In the genomic region with DNA sequence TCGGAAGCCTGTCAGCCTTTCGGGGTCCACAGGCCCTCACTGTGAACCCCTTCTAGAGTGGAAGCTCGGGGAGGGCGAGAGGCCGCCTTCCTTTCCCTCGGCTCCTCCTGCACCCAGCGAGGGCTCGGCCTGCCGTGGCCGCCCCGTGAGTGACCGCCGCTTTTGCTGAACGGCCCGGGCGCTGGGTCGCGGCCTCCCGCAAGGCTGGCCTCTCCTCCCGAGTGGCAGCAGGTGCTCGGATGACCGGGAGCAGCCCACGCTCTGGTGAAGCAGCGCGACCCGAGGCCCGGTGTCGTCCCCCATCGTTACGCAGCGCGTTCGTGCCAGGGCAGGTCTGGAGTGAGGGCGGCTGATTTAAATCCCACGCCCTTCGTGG, we compare ENCODE assay signal across 12 cellular contexts. TPM values are rescaled to one million over a fixed set of nuclear protein-coding genes. Genes with fewer than 3 reads are reported as not detected.
DNase-seq lines count a peak whose midpoint lies in the region; ATAC-seq and TF ChIP-seq lines count a peak whose summit lies in the region.
"Had no signal": no experiment of that assay in that cellular context is flagged by ENCODE, and none has a peak within 500 bp of the region (broad histone marks: within the 10 kb centered on the region; RNA-seq: fewer than 3 reads in every experiment).

No MANE protein-coding gene starts in this region.

- intact Hi-C loops in activated CD8-positive, alpha-beta T cell treated with anti-CD3 and anti-CD28 coated beads for 36 hours (cut with micrococcal nuclease): no loop called here
- intact Hi-C loops in esophagus muscularis mucosa (cut with DNase I): no loop called here

- H3K9me3 Mint-ChIP-seq in activated CD8-positive, alpha-beta T cell treated with anti-CD3 and anti-CD28 coated beads, Interleukin-2, amount 10 ng/mL, durations not matched to agents 7 days and 5 days (ENCODE audit: insufficient read depth): no peaks in the 10 kb centered on the region
- H3K9me3 Mint-ChIP-seq in activated CD8-positive, alpha-beta T cell treated with anti-CD3 and anti-CD28 coated beads for 36 hours: no peaks in the 10 kb centered on the region
- H3K9me3 Mint-ChIP-seq in mesothelial cell of epicardium (peaks cover 13% of the 10 kb centered on the region), chondrocyte (ENCODE audit: low read depth) (peaks cover 12% of the 10 kb centered on the region)

- H3K36me3 Mint-ChIP-seq in activated CD8-positive, alpha-beta T cell treated with anti-CD3 and anti-CD28 coated beads, Interleukin-2, amount 10 ng/mL, durations not matched to agents 7 days and 5 days (ENCODE audit: low read depth): no peaks in the 10 kb centered on the region
- H3K36me3 Mint-ChIP-seq in activated CD8-positive, alpha-beta T cell treated with anti-CD3 and anti-CD28 coated beads for 36 hours (ENCODE audit: low read depth): no peaks in the 10 kb centered on the region
- H3K36me3 Mint-ChIP-seq in mesothelial cell of epicardium (no peaks in the 10 kb centered on the region), chondrocyte (ENCODE audit: low read depth) (peaks cover 7% of the 10 kb centered on the region)

- peaks cover 10 to 12% (median 12%) of the 10 kb centered on the region in 4 donors for H3K4me1 ChIP-seq in esophagus muscularis mucosa
- peaks cover 8 to 12% of the 10 kb centered on the region in 2 donors for H3K4me1 ChIP-seq in thoracic aorta (ENCODE audit: control insufficient read depth in 1 of 2, low read depth in 2 of 2)
- H3K4me1 ChIP-seq: Caco-2 had no signal

- peak overlapping the region; percentile 29 to 47 (median 41) for H3K4me3 ChIP-seq in esophagus muscularis mucosa
- H3K4me3 ChIP-seq in thoracic aorta: peak overlapping the region; percentile 68

- peaks cover 0 to 43% (median 9%) of the 10 kb centered on the region in 4 donors for H3K27me3 ChIP-seq in esophagus muscularis mucosa
- H3K27me3 ChIP-seq in thoracic aorta (replicated peaks; ENCODE audit: insufficient read depth): no peaks in the 10 kb centered on the region

- H3K36me3 ChIP-seq in esophagus muscularis mucosa (no peaks in the 10 kb centered on the region), thoracic aorta (no peaks in the 10 kb centered on the region)

- H3K4me3 Mint-ChIP-seq in activated CD8-positive, alpha-beta T cell treated with anti-CD3 and anti-CD28 coated beads, Interleukin-2, amount 10 ng/mL, durations not matched to agents 7 days and 5 days: no peak overlapping the region
- H3K4me3 Mint-ChIP-seq in activated CD8-positive, alpha-beta T cell treated with anti-CD3 and anti-CD28 coated beads for 36 hours: no peak overlapping the region
- H3K4me3 Mint-ChIP-seq in mesothelial cell of epicardium (peak overlapping the region; percentile 41), chondrocyte (ENCODE audit: unreplicated experiment) (no peak overlapping the region)

- no peak overlapping the region for H3K27ac Mint-ChIP-seq in activated CD8-positive, alpha-beta T cell treated with anti-CD3 and anti-CD28 coated beads, Interleukin-2, amount 10 ng/mL, durations not matched to agents 7 days and 5 days
- no peak overlapping the region for H3K27ac Mint-ChIP-seq in activated CD8-positive, alpha-beta T cell treated with anti-CD3 and anti-CD28 coated beads for 36 hours
- H3K27ac Mint-ChIP-seq in mesothelial cell of epicardium (no peak overlapping the region), chondrocyte (ENCODE audit: unreplicated experiment) (no peak overlapping the region)

- peak; percentile 15 for ATAC-seq in activated CD8-positive, alpha-beta T cell treated with anti-CD3 and anti-CD28 coated beads, Interleukin-2, amount 10 ng/mL, durations not matched to agents 7 days and 5 days
- no peak for ATAC-seq in activated CD8-positive, alpha-beta T cell treated with anti-CD3 and anti-CD28 coated beads for 36 hours
- ATAC-seq in thoracic aorta (ENCODE audit: insufficient number of reproducible peaks, low FRiP score, low read depth): no peak
- ATAC-seq: PC-3 had no signal

- H3K27me3 Mint-ChIP-seq in activated CD8-positive, alpha-beta T cell treated with anti-CD3 and anti-CD28 coated beads, Interleukin-2, amount 10 ng/mL, durations not matched to agents 7 days and 5 days (ENCODE audit: low read depth): peaks cover 57% of the 10 kb centered on the region
- peaks cover 38% of the 10 kb centered on the region for H3K27me3 Mint-ChIP-seq in activated CD8-positive, alpha-beta T cell treated with anti-CD3 and anti-CD28 coated beads for 36 hours
- H3K27me3 Mint-ChIP-seq in mesothelial cell of epicardium (ENCODE audit: low read depth) (peaks cover 95% of the 10 kb centered on the region), chondrocyte (ENCODE audit: low read depth) (peaks cover 26% of the 10 kb centered on the region)

- DNase-seq in activated CD8-positive, alpha-beta T cell treated with anti-CD3 and anti-CD28 coated beads, Interleukin-2, amount 10 ng/mL, durations not matched to agents 7 days and 5 days: no peak
- no peak for DNase-seq in activated CD8-positive, alpha-beta T cell treated with anti-CD3 and anti-CD28 coated beads for 36 hours
- no peak for DNase-seq in esophagus muscularis mucosa (ENCODE audit: extremely low spot score)
- DNase-seq in mesothelial cell of epicardium (ENCODE audit: low spot score in 2 of 2, unreplicated experiment in 2 of 2): no peak
- no peak for DNase-seq in thoracic aorta (ENCODE audit: low spot score)
- DNase-seq in NCI-H2196 treated with DMSO at 0.1 percent for 48 hours (lab: John Stamatoyannopoulos, UW; ENCODE audit: unreplicated experiment): no peak
- DNase-seq in OCI-M1 (lab: John Stamatoyannopoulos, UW): no peak
- no peak for DNase-seq in chondrocyte (ENCODE audit: low spot score)
- DNase-seq: activated T-cell treated with anti-CD3 and anti-CD28 coated beads, Interleukin-2, amount 50 U/mL, for 1 hour; Caco-2; NCI-H2171 treated with DMSO at 0.1 percent for 48 hours; PC-3 had no signal

- H3K4me1 Mint-ChIP-seq in activated CD8-positive, alpha-beta T cell treated with anti-CD3 and anti-CD28 coated beads, Interleukin-2, amount 10 ng/mL, durations not matched to agents 7 days and 5 days (ENCODE audit: low read depth): no peaks in the 10 kb centered on the region
- no peaks in the 10 kb centered on the region for H3K4me1 Mint-ChIP-seq in activated CD8-positive, alpha-beta T cell treated with anti-CD3 and anti-CD28 coated beads for 36 hours (ENCODE audit: low read depth)
- H3K4me1 Mint-ChIP-seq in mesothelial cell of epicardium: peaks cover 2% of the 10 kb centered on the region
- H3K4me1 Mint-ChIP-seq in chondrocyte (ENCODE audit: low read depth): no peaks in the 10 kb centered on the region

- H3K27ac ChIP-seq in esophagus muscularis mucosa (replicated peaks in 1 of 4) (no peak overlapping the region), thoracic aorta (no peak overlapping the region)

- no peak for TF ChIP-seq EP300 in esophagus muscularis mucosa (IDR thresholded peaks at IDR 0.05)

- H3K9me3 ChIP-seq in esophagus muscularis mucosa: no peaks in the 10 kb centered on the region
- no peaks in the 10 kb centered on the region for H3K9me3 ChIP-seq in thoracic aorta
- H3K9me3 ChIP-seq: Caco-2 had no signal

- TF ChIP-seq POLR2A in esophagus muscularis mucosa (IDR thresholded peaks at IDR 0.05; ENCODE audit: low read depth): no peak

- 74% methylated on average over 2 of the region's 36 CpGs for WGBS in esophagus muscularis mucosa

- CTCF ChIA-PET in activated CD8-positive, alpha-beta T cell treated with anti-CD3 and anti-CD28 coated beads, Interleukin-2, amount 10 ng/mL, durations not matched to agents 7 days and 5 days (lab: Charles Lee): no interaction called here
- CTCF ChIA-PET in activated CD8-positive, alpha-beta T cell treated with anti-CD3 and anti-CD28 coated beads for 36 hours (lab: Charles Lee): interaction anchor here (1.2 to 1.9 kb wide), 3 partner anchors 9 to 56 kb away, joined by 4 to 9 read pairs (median 5); no protein-coding TSS in a partner anchor

- TF ChIP-seq CTCF in activated CD8-positive, alpha-beta T cell treated with anti-CD3 and anti-CD28 coated beads for 36 hours (IDR thresholded peaks at IDR 0.05): no peak
- no peak for TF ChIP-seq CTCF in esophagus muscularis mucosa (IDR thresholded peaks at IDR 0.05)
- TF ChIP-seq CTCF in mesothelial cell of epicardium (IDR thresholded peaks at IDR 0.05; ENCODE audit: unreplicated experiment): no peak
- no peak for TF ChIP-seq CTCF in thoracic aorta (IDR thresholded peaks at IDR 0.05)
- TF ChIP-seq CTCF in chondrocyte (IDR thresholded peaks at IDR 0.05): no peak

- POLR2A ChIA-PET in activated CD8-positive, alpha-beta T cell treated with anti-CD3 and anti-CD28 coated beads, Interleukin-2, amount 10 ng/mL, durations not matched to agents 7 days and 5 days (lab: Charles Lee): no interaction called here
- POLR2A ChIA-PET in activated CD8-positive, alpha-beta T cell treated with anti-CD3 and anti-CD28 coated beads for 36 hours (lab: Charles Lee): no interaction called here

RNA-seq across cellular contexts. Expression of a gene that starts 53.8 kb away (rescaled TPM):
- under 1 TPM; 0.57 to 0.66 TPM for total RNA-seq in activated CD8-positive, alpha-beta T cell treated with anti-CD3 and anti-CD28 coated beads, Interleukin-2, amount 10 ng/mL, durations not matched to agents 7 days and 5 days
- under 1 TPM; 0.50 to 0.83 TPM for total RNA-seq in activated CD8-positive, alpha-beta T cell treated with anti-CD3 and anti-CD28 coated beads for 36 hours
- 10 to 100 TPM; 11.3 to 18.0 (median 15.4) TPM for total RNA-seq in esophagus muscularis mucosa
- total RNA-seq in mesothelial cell of epicardium: 1.4 to 2.3 TPM (median 2.0 TPM) in 3 replicates
- total RNA-seq in thoracic aorta: 10 to 100 TPM; 17.2 to 47.1 TPM
- total RNA-seq in chondrocyte: 6.0 to 11.3 TPM (median 10.1 TPM) in 3 replicates
